ENCODE assay signal across 2 cellular contexts in genomic region chr1:58454343-58454742, GRCh38.
TF ChIP-seq lines count a peak whose summit lies in the region.

No MANE protein-coding gene starts in this region.

TF ChIP-seq in HepG2, 621 proteins besides CTCF, POLR2A, EP300 and RAD21:
- TF ChIP-seq ZNF276 (CRISPR knock-in tag; IDR thresholded peaks at IDR 0.05; ENCODE audit: low read depth) (no peak), ZNF772 (CRISPR knock-in tag; IDR thresholded peaks at IDR 0.05) (no peak), HNF4A (CRISPR knock-in tag; IDR thresholded peaks at IDR 0.05) (peak; percentile 21; the same call in 1 of the 2 replicates), MYNN (CRISPR knock-in tag; IDR thresholded peaks at IDR 0.05; ENCODE audit: low read depth) (no peak), NKX3-1 (CRISPR knock-in tag; IDR thresholded peaks at IDR 0.05) (no peak)

TF ChIP-seq in H1, 55 proteins besides CTCF, POLR2A, EP300 and RAD21:
- TF ChIP-seq CREB1 (IDR thresholded peaks at IDR 0.05) (no peak), CHD2 (IDR thresholded peaks at IDR 0.05; ENCODE audit: low read length) (no peak), JUND (IDR thresholded peaks at IDR 0.05; ENCODE audit: low read length) (no peak), BACH1 (IDR thresholded peaks at IDR 0.05; ENCODE audit: low read length) (no peak)
